8 cellular contexts compared by ENCODE assay signal in genomic region chr16:30922960-30923535, GRCh38. TPM values are rescaled to one million over a fixed set of nuclear protein-coding genes. Genes with fewer than 3 reads are reported as not detected.
DNase-seq lines count a peak whose midpoint lies in the region; ATAC-seq lines count a peak whose summit lies in the region.

No MANE protein-coding gene starts in this region.

- H3K27ac ChIP-seq in epithelial cell of prostate = peak overlapping the region; percentile 90

- peak; percentile 68 for ATAC-seq in GM21723 (IDR thresholded peaks at IDR 0.05; ENCODE audit: unreplicated experiment)

- DNase-seq in DMS114 treated with DMSO at 0.1 percent for 48 hours (lab: John Stamatoyannopoulos, UW; ENCODE audit: unreplicated experiment) (peak; percentile 98), OCI-M2 (lab: John Stamatoyannopoulos, UW; ENCODE audit: unreplicated experiment) (peak; percentile 76), activated T-cell treated with anti-CD3 and anti-CD28 coated beads for 48 hours (ENCODE audit: low read depth) (peak; percentile 90), epithelial cell of prostate (ENCODE audit: low read depth, low spot score) (peak; percentile 98), middle frontal gyrus (ENCODE audit: extremely low spot score, low spot score) (peak; percentile 99)
- DNase-seq in Jurkat, Clone E6-1 (ENCODE audit: low read depth, low spot score) = peak; percentile 100
- DNase-seq in stimulated activated CD8-positive, alpha-beta memory T cell treated with anti-CD3 and anti-CD28 coated beads, Interleukin-15, amount 100 ng/mL, for 48 hours (ENCODE audit: low read depth in 2 of 2) = peak; percentile 96

- peak overlapping the region; percentile 99 for H3K4me3 ChIP-seq in Jurkat, Clone E6-1 (ENCODE audit: low read length)

RNA-seq across cellular contexts. Expression of gene FBXL19, which starts 0.3 kb away (rescaled TPM):
- polyA plus RNA-seq in Jurkat, Clone E6-1 (2012; ENCODE audit: insufficient read depth, insufficient read length) = 24.0 TPM

RNA-seq across cellular contexts. Expression of gene ORAI3, which starts 25.8 kb away (rescaled TPM):
- not detected for polyA plus RNA-seq in Jurkat, Clone E6-1 (2012; ENCODE audit: insufficient read depth, insufficient read length)

RNA-seq across cellular contexts. Expression of gene CTF1, which starts 26.6 kb away (rescaled TPM):
- not detected for polyA plus RNA-seq in Jurkat, Clone E6-1 (2012; ENCODE audit: insufficient read depth, insufficient read length)

RNA-seq across cellular contexts. Expression of gene BCL7C, which starts 29.2 kb away (rescaled TPM):
- polyA plus RNA-seq in Jurkat, Clone E6-1 (2012; ENCODE audit: insufficient read depth, insufficient read length) = 29.0 TPM

RNA-seq across cellular contexts. Expression of gene SETD1A, which starts 34.5 kb away (rescaled TPM):
- polyA plus RNA-seq in Jurkat, Clone E6-1 (2012; ENCODE audit: insufficient read depth, insufficient read length) = 18.2 TPM

Comparison
In these comparisons a context has a peak if more than half of its experiments do, and no peak if none do; other contexts are left out.
1. Peak in every context shown above with its lines: DNase-seq, ATAC-seq, H3K4me3 ChIP-seq and H3K27ac ChIP-seq.